In genomic region chr13:51359352-51359751, GRCh38 we compare ENCODE assay signal across 23 cellular contexts. TPM values are rescaled to one million over a fixed set of nuclear protein-coding genes. Genes with fewer than 3 reads are reported as not detected.
DNase-seq lines count a peak whose midpoint lies in the region; ATAC-seq, FAIRE-seq and TF ChIP-seq lines count a peak whose summit lies in the region.
"Had no signal": no experiment of that assay in that cellular context is flagged by ENCODE, and none has a peak within 500 bp of the region (broad histone marks: within the 10 kb centered on the region; RNA-seq: fewer than 3 reads in every experiment).

No MANE protein-coding gene starts in this region.

- no peak for TF ChIP-seq RAD21 in GM12878 (IDR thresholded peaks at IDR 0.05; ENCODE audit: insufficient read depth, low read depth, low read length)

- H3K4me3 ChIP-seq in GM12878 = no peak overlapping the region
- no peak overlapping the region for H3K4me3 ChIP-seq in mucosa of descending colon
- no peak overlapping the region for H3K4me3 ChIP-seq in naive thymus-derived CD4-positive, alpha-beta T cell (ENCODE audit: low read length)
- H3K4me3 ChIP-seq: A549, GM23338 had no signal

- no peak for TF ChIP-seq CTCF in D721Med (IDR thresholded peaks at IDR 0.05; ENCODE audit: insufficient read depth, missing control alignments)
- no peak for TF ChIP-seq CTCF in GM12878 (IDR thresholded peaks at IDR 0.05 in 2 of 3, conservative IDR thresholded peaks at IDR 0.05 in 1 of 3; ENCODE audit: control insufficient read depth in 2 of 3, extremely low read depth in 1 of 3, insufficient read depth in 1 of 3, low read depth in 3 of 3, low read length in 3 of 3)
- no peak for TF ChIP-seq CTCF in mucosa of descending colon (IDR thresholded peaks at IDR 0.05)

- RAD21 ChIA-PET in GM12878 (lab: Charles Lee; ENCODE audit: unreplicated experiment) = interaction anchor here (1.0 kb wide), 1 partner anchor 17 kb away, joined by 3 read pairs; no protein-coding TSS in a partner anchor

- intact Hi-C loops in GM12878 (cut with micrococcal nuclease; ENCODE audit: unreplicated experiment) (no loop called here), mucosa of descending colon (cut with DNase I, micrococcal nuclease) (no loop called here)
- intact Hi-C loops in naive thymus-derived CD4-positive, alpha-beta T cell (cut with micrococcal nuclease) = no loop called here

- H3K9me3 ChIP-seq in GM12878 (replicated peaks; ENCODE audit: control insufficient read depth, insufficient read depth, low read length) (no peaks in the 10 kb centered on the region), mucosa of descending colon (no peaks in the 10 kb centered on the region)
- H3K9me3 ChIP-seq in naive thymus-derived CD4-positive, alpha-beta T cell (ENCODE audit: control insufficient read depth in 2 of 3, low read length in 3 of 3) = no peaks in the 10 kb centered on the region
- H3K9me3 ChIP-seq: A549, Caco-2 had no signal

- H3K4me1 Mint-ChIP-seq in naive thymus-derived CD4-positive, alpha-beta T cell = peaks cover 0 to under 1% (median 0%) of the 10 kb centered on the region in 7 donors

- SMC1A ChIA-PET in GM12878 (lab: Charles Lee; ENCODE audit: uncharacterized antibody, unreplicated experiment) = interaction anchor here (0.9 to 2.4 kb wide), 10 partner anchors 18 to 456 kb away, joined by 3 to 11 read pairs (median 3); no protein-coding TSS in a partner anchor

- peaks cover 0 to 34% (median 8%) of the 10 kb centered on the region in 5 donors for H3K36me3 Mint-ChIP-seq in naive thymus-derived CD4-positive, alpha-beta T cell

- no peak overlapping the region for H3K4me3 Mint-ChIP-seq in naive thymus-derived CD4-positive, alpha-beta T cell
- H3K4me3 Mint-ChIP-seq: CD4-positive, alpha-beta T cell; GM23338 had no signal

- H3K36me3 ChIP-seq in GM12878 (ENCODE audit: control insufficient read depth in 2 of 2, insufficient read depth in 2 of 2, low read length in 1 of 2) (no peaks in the 10 kb centered on the region; a peak in 1 of 4 replicates), mucosa of descending colon (ENCODE audit: low read depth) (no peaks in the 10 kb centered on the region)
- H3K36me3 ChIP-seq in naive thymus-derived CD4-positive, alpha-beta T cell (ENCODE audit: control insufficient read depth in 2 of 3, insufficient read depth in 3 of 3, low read length in 3 of 3) = peaks cover 0 to under 1% (median 0%) of the 10 kb centered on the region in 3 experiments

- no peak overlapping the region for H3K27ac Mint-ChIP-seq in naive thymus-derived CD4-positive, alpha-beta T cell
- H3K27ac Mint-ChIP-seq: CD4-positive, alpha-beta T cell; GM23338 had no signal

- no peaks in the 10 kb centered on the region for H3K9me3 Mint-ChIP-seq in naive thymus-derived CD4-positive, alpha-beta T cell
- H3K9me3 Mint-ChIP-seq: CD4-positive, alpha-beta T cell; GM23338 had no signal

- no peaks in the 10 kb centered on the region for H4K20me1 ChIP-seq in GM12878 (ENCODE audit: control insufficient read depth, insufficient read depth)

- FAIRE-seq in D721Med (lab: Jason Lieb, UNC) = peak; percentile 35
- FAIRE-seq in GM12878 (lab: Jason Lieb, UNC) = no peak
- FAIRE-seq: A549, H54 had no signal

- no peak overlapping the region for H3K9ac ChIP-seq in GM12878 (ENCODE audit: control insufficient read depth, insufficient read depth, low read length)

- H3K4me2 ChIP-seq in GM12878 (ENCODE audit: control insufficient read depth, insufficient read depth) = no peak overlapping the region
- H3K4me2 ChIP-seq: A549, GM23338 had no signal

- H3K27me3 ChIP-seq in GM12878 (replicated peaks in 1 of 2; ENCODE audit: control insufficient read depth in 2 of 2, insufficient read depth in 2 of 2, low read length in 1 of 2) = no peaks in the 10 kb centered on the region
- H3K27me3 ChIP-seq in naive thymus-derived CD4-positive, alpha-beta T cell (ENCODE audit: control insufficient read depth in 2 of 2, insufficient read depth in 2 of 2, low read length in 2 of 2) = no peaks in the 10 kb centered on the region

- no peaks in the 10 kb centered on the region for H3K79me2 ChIP-seq in GM12878 (ENCODE audit: control insufficient read depth, insufficient read depth, low read length)

- 100% methylated on average over 1 of the region's 1 CpG for WGBS in GM12878 (ENCODE audit: insufficient coverage, insufficient replicate concordance, low lambda C conversion rate, missing lambda C conversion rate)

- ATAC-seq in GM21390 (IDR thresholded peaks at IDR 0.05; ENCODE audit: unreplicated experiment) (peak; percentile 67), GM12878 (no peak; the same call in 2 of the 3 replicates), mucosa of descending colon (peak; percentile 48)
- ATAC-seq in naive thymus-derived CD4-positive, alpha-beta T cell = no peak
- ATAC-seq: A549, GM23338 had no signal

- DNase-seq in D721Med (ENCODE audit: insufficient read length, low spot score) (no peak), GM12878 (ENCODE audit: low read depth, low spot score) (no peak), mucosa of descending colon (no peak), caudate nucleus (lab: John Stamatoyannopoulos, UW) (no peak)
- DNase-seq in naive thymus-derived CD4-positive, alpha-beta T cell = no peak
- DNase-seq in activated CD4-positive, alpha-beta T cell treated with anti-CD3 and anti-CD28 coated beads for 4 hours = no peak
- DNase-seq: AML-193; Caco-2; CD4-positive, alpha-beta T cell; DMS153; DMS79; GDM1; HCEC 1CT had no signal

- no peak overlapping the region for H2AFZ ChIP-seq in GM12878 (ENCODE audit: control insufficient read depth, low read depth, low read length)
- H2AFZ ChIP-seq: GM23338 had no signal

- in situ Hi-C loops in GM12878 (cut with MboI) = no loop called here

- TF ChIP-seq EP300 in GM12878 (IDR thresholded peaks at IDR 0.05; ENCODE audit: borderline replicate concordance in 1 of 2, control insufficient read depth in 1 of 2, low read depth in 2 of 2, low read length in 2 of 2) = no peak

- H3K27me3 Mint-ChIP-seq in naive thymus-derived CD4-positive, alpha-beta T cell = no peaks in the 10 kb centered on the region
- H3K27me3 Mint-ChIP-seq: CD4-positive, alpha-beta T cell had no signal

- BruUV-seq in GM12878 (replicated peaks; lab: Mats Ljungman, UMichigan) = no TSS peak

- POLR2A ChIA-PET in GM12878 (lab: Charles Lee) = no interaction called here
- POLR2A ChIA-PET in naive thymus-derived CD4-positive, alpha-beta T cell (lab: Charles Lee) = interaction anchor here (1.2 kb wide), 1 partner anchor 94 kb away, joined by 3 read pairs; no protein-coding TSS in a partner anchor

- H3K4me1 ChIP-seq in GM12878 (ENCODE audit: control insufficient read depth, insufficient read depth, low read length) (no peaks in the 10 kb centered on the region; the same call in 1 of the 2 replicates), mucosa of descending colon (ENCODE audit: low read depth) (no peaks in the 10 kb centered on the region)
- no peaks in the 10 kb centered on the region for H3K4me1 ChIP-seq in naive thymus-derived CD4-positive, alpha-beta T cell (ENCODE audit: control insufficient read depth in 2 of 2, insufficient read depth in 2 of 2, low read length in 2 of 2)
- H3K4me1 ChIP-seq: A549 had no signal

- CTCF ChIA-PET in GM12878 (lab: Yijun Ruan, JAX) = interaction anchor here (1.2 to 1.3 kb wide), 2 partner anchors 233 to 438 kb away, joined by 3 read pairs; no protein-coding TSS in a partner anchor
- CTCF ChIA-PET in naive thymus-derived CD4-positive, alpha-beta T cell (lab: Charles Lee) = interaction anchor here (0.7 kb wide), 1 partner anchor 537 kb away, joined by 3 read pairs; no protein-coding TSS in a partner anchor

- no peak for TF ChIP-seq POLR2A in GM12878 (IDR thresholded peaks at IDR 0.05; ENCODE audit: low read depth, low read length)

- no peak overlapping the region for H3K27ac ChIP-seq in GM12878 (ENCODE audit: control insufficient read depth, insufficient read depth)
- H3K27ac ChIP-seq in caudate nucleus (ENCODE audit: low read depth, low read length) = no peak overlapping the region
- H3K27ac ChIP-seq in naive thymus-derived CD4-positive, alpha-beta T cell (ENCODE audit: low read depth, low read length) = no peak overlapping the region
- H3K27ac ChIP-seq: 22Rv1, A549, C4-2B, HL-60 had no signal

TF ChIP-seq in GM12878, 131 proteins besides CTCF, POLR2A, EP300 and RAD21:
- TF ChIP-seq GATAD2B (conservative IDR thresholded peaks at IDR 0.05; ENCODE audit: low read depth) (no peak), POLR2AphosphoS2 (IDR thresholded peaks at IDR 0.05; ENCODE audit: low read depth, low read length) (0 out of 2 replicates have a peak, but pooled peaks have one; percentile 8), MLLT1 (IDR thresholded peaks at IDR 0.05) (no peak)

RNA-seq across cellular contexts. Expression of gene SERPINE3, which starts 19.9 kb away (rescaled TPM):
- not detected in 2 replicates for total RNA-seq in GM12878 (2013; cell fraction: nucleolus; rRNA removed)
- total RNA-seq in GM12878 (2014; rRNA removed) (not detected in 2 replicates), GM12878 (2014; rRNA removed; fragmentation: Illumina TruSeq; extraction: Trizol) (not detected in 2 replicates), GM12878 (2021) (not detected in 2 replicates), mucosa of descending colon (not detected)
- not detected for polyA plus RNA-seq in GM12878 (2011; ENCODE audit: low read depth)
- polyA plus RNA-seq in GM12878 (2011; rRNA removed) (not detected in 2 replicates), GM12878 (2014; fragmentation: Illumina TruSeq; extraction: Trizol) (not detected in 2 replicates), GM12878 (2014; fragmentation: Nextera tagmentation; extraction: Ambion mirVana) (not detected), GM12878 (2014; rRNA removed) (not detected in 2 replicates), GM12878 (2016; fragmentation: Nextera tagmentation; extraction: Ambion mirVana) (under 1 TPM in 1 of 2 experiments, not detected in 1; 0.19 TPM)
- not detected in 2 replicates for polyA plus RNA-seq in GM12878 (2011; cell fraction: cytosol; rRNA removed)
- polyA plus RNA-seq in GM12878 (2011; cell fraction: nucleus; rRNA removed) = not detected in 2 replicates
- not detected in 2 replicates for polyA plus RNA-seq in GM12878 (2012)
- not detected in 2 replicates for polyA minus RNA-seq in GM12878 (2011; rRNA and poly(A)+ RNA removed)
- not detected in 2 replicates for polyA minus RNA-seq in GM12878 (2011; cell fraction: cytosol; rRNA and poly(A)+ RNA removed)
- not detected in 2 replicates for polyA minus RNA-seq in GM12878 (2011; cell fraction: nucleus; rRNA and poly(A)+ RNA removed)
- total RNA-seq in naive thymus-derived CD4-positive, alpha-beta T cell = not detected
- not detected for polyA plus RNA-seq in naive thymus-derived CD4-positive, alpha-beta T cell
- total RNA-seq: Caco-2; CD4-positive, alpha-beta T cell; Daoy; HT1080 had no signal
- polyA plus RNA-seq: BJ had no signal

Comparison
In these comparisons a context has a peak if more than half of its experiments do, and no peak if none do; other contexts are left out.
1. ATAC-seq: peak in GM21390 (single experiment) and mucosa of descending colon (single experiment); none in GM12878 (single experiment) and naive thymus-derived CD4-positive, alpha-beta T cell (single experiment).